ENCODE assay signal across 8 cellular contexts in genomic region chrX:55716937-55717336, GRCh38. TPM values are rescaled to one million over a fixed set of nuclear protein-coding genes. Genes with fewer than 3 reads are reported as not detected.
DNase-seq lines count a peak whose midpoint lies in the region; ATAC-seq, FAIRE-seq and TF ChIP-seq lines count a peak whose summit lies in the region.

No MANE protein-coding gene starts in this region.

- H3K4me1 ChIP-seq in left ventricle myocardium inferior = peaks cover 24% of the 10 kb centered on the region
- H3K4me1 ChIP-seq in K562 (replicated peaks in 1 of 2; ENCODE audit: control insufficient read depth in 2 of 2, insufficient read depth in 2 of 2, low read length in 2 of 2) = peaks cover 0 to 5% of the 10 kb centered on the region in 2 experiments; a peak in 1 of 5 replicates
- H3K4me1 ChIP-seq in mononuclear cell (ENCODE audit: insufficient read depth, low read length) = peaks cover 13% of the 10 kb centered on the region

- no peak for DNase-seq in left ventricle myocardium inferior
- DNase-seq in Right ventricle myocardium superior = no peak
- DNase-seq in K562 (ENCODE audit: extremely low read depth in 1 of 4, low spot score in 3 of 4) = no peak
- DNase-seq in AG08396 (ENCODE audit: low spot score) = no peak
- no peak for DNase-seq in NCI-H1694 treated with DMSO at 0.1 percent for 48 hours (lab: John Stamatoyannopoulos, UW)
- DNase-seq in cerebellar cortex (ENCODE audit: low spot score) = no peak

- H3K27me3 ChIP-seq in left ventricle myocardium inferior (ENCODE audit: low read depth) = no peaks in the 10 kb centered on the region
- H3K27me3 ChIP-seq in K562 (ENCODE audit: control insufficient read depth in 2 of 2, insufficient read depth in 2 of 2, low read length in 2 of 2) = no peaks in the 10 kb centered on the region
- no peaks in the 10 kb centered on the region for H3K27me3 ChIP-seq in mononuclear cell (ENCODE audit: insufficient read depth, low read length)

- H3K9me3 ChIP-seq in left ventricle myocardium inferior (replicated peaks) (no peaks in the 10 kb centered on the region), K562 (replicated peaks; ENCODE audit: control insufficient read depth, insufficient read depth, low read depth, low read length) (no peaks in the 10 kb centered on the region), mononuclear cell (ENCODE audit: low read depth, low read length) (no peaks in the 10 kb centered on the region)

- H3K27ac ChIP-seq in left ventricle myocardium inferior (replicated peaks) (peak overlapping the region; percentile 90), K562 (ENCODE audit: extremely low read depth, low read depth, low read length) (peak overlapping the region; percentile 39)

- no peak for TF ChIP-seq CTCF in left ventricle myocardium inferior (IDR thresholded peaks at IDR 0.05; ENCODE audit: borderline replicate concordance)
- TF ChIP-seq CTCF in K562 (IDR thresholded peaks at IDR 0.05 in 2 of 3, conservative IDR thresholded peaks at IDR 0.05 in 1 of 3; ENCODE audit: insufficient read depth in 2 of 3, low read depth in 1 of 3, low read length in 3 of 3) = no peak

- intact Hi-C loops in left ventricle myocardium inferior (cut with micrococcal nuclease) (no loop called here), Right ventricle myocardium superior (cut with DNase I) (no loop called here), K562 (cut with micrococcal nuclease) (loop anchor here (10.0 kb wide), 1 partner anchor 262 kb away; the partner anchor contains the start of gene MAGEH1)

- peak overlapping the region; percentile 39 for H3K4me2 ChIP-seq in K562 (ENCODE audit: insufficient read depth, low read length)

- POLR2A ChIA-PET in K562 (lab: Yijun Ruan, JAX) = interaction anchor here (1.1 kb wide), 1 partner anchor 265 kb away, joined by 3 read pairs; the partner anchor contains the start of gene MAGEH1

- FAIRE-seq in K562 (lab: Jason Lieb, UNC) = no peak

- H3K79me2 ChIP-seq in K562 (ENCODE audit: control insufficient read depth, insufficient read depth, low read length) = peaks cover 7% of the 10 kb centered on the region

- H3K9me1 ChIP-seq in K562 (ENCODE audit: control insufficient read depth, insufficient read depth, low read length) = no peaks in the 10 kb centered on the region

- CTCF ChIA-PET in K562 (lab: Yijun Ruan, JAX; ENCODE audit: low intra/inter-chr PET ratio) = interaction anchor here (0.7 kb wide), 1 partner anchor 17 kb away, joined by 3 read pairs; no protein-coding TSS in a partner anchor

- peak overlapping the region; percentile 79 for H3K4me3 ChIP-seq in left ventricle myocardium inferior
- peak overlapping the region; percentile 28 for H3K4me3 ChIP-seq in K562
- peak overlapping the region; percentile 44 for H3K4me3 ChIP-seq in mononuclear cell (ENCODE audit: low read length)

- WGBS in K562 (ENCODE audit: insufficient coverage, low coverage, missing lambda C conversion rate) = 10% methylated on average over 3 of the region's 3 CpGs

- TF ChIP-seq POLR2A in K562 (conservative IDR thresholded peaks at IDR 0.05) = no peak

- ATAC-seq in Right ventricle myocardium superior (ENCODE audit: poor library complexity) (no peak), K562 (no peak), GM21619 (IDR thresholded peaks at IDR 0.05; ENCODE audit: unreplicated experiment) (no peak)

- H3K9ac ChIP-seq in K562 (ENCODE audit: insufficient read depth in 1 of 2, low read depth in 2 of 2, low read length in 2 of 2) = peak overlapping the region in 1 of 2 experiments; percentile 27; a peak in 1 of 4 replicates

- no peak for TF ChIP-seq EP300 in K562 (IDR thresholded peaks at IDR 0.05; ENCODE audit: low read length)

- TSS peak; percentile 67 for BruUV-seq in K562 (replicated peaks; lab: Mats Ljungman, UMichigan)

- H3K36me3 ChIP-seq in left ventricle myocardium inferior (peaks cover 11% of the 10 kb centered on the region), K562 (ENCODE audit: control insufficient read depth, insufficient read depth, low read length) (peaks cover 13% of the 10 kb centered on the region; the same call in 1 of the 3 replicates)

- no peak for TF ChIP-seq RAD21 in K562 (CRISPR knock-in tag; conservative IDR thresholded peaks at IDR 0.05 in 1 of 2, IDR thresholded peaks at IDR 0.05 in 1 of 2)

- in situ Hi-C loops in K562 (cut with MboI) = no loop called here

- H2AFZ ChIP-seq in K562 (ENCODE audit: low read depth, low read length) = peak overlapping the region; percentile 76

- no peaks in the 10 kb centered on the region for H4K20me1 ChIP-seq in K562 (replicated peaks; ENCODE audit: control insufficient read depth, insufficient read depth, low read length)

TF ChIP-seq in K562, 482 proteins besides CTCF, POLR2A, EP300 and RAD21:
- no peak for TF ChIP-seq TFAM (CRISPR knock-in tag; conservative IDR thresholded peaks at IDR 0.05)
- TF ChIP-seq EZH2 (IDR thresholded peaks at IDR 0.05; ENCODE audit: borderline replicate concordance, low read depth, low read length) = no peak
- TF ChIP-seq ZNF57 (CRISPR knock-in tag; IDR thresholded peaks at IDR 0.05) = no peak
- TF ChIP-seq BMI1 (IDR thresholded peaks at IDR 0.05; ENCODE audit: low read length) = no peak
- no peak for TF ChIP-seq SMARCB1 (IDR thresholded peaks at IDR 0.05; ENCODE audit: insufficient read length, low read depth)
- peak; percentile 62 for TF ChIP-seq ZNF121 (CRISPR knock-in tag; conservative IDR thresholded peaks at IDR 0.05)
- no peak for TF ChIP-seq ZC3H11A (IDR thresholded peaks at IDR 0.05; ENCODE audit: low read depth, low read length)
- TF ChIP-seq NCOR1 (IDR thresholded peaks at IDR 0.05) = no peak
- TF ChIP-seq TCFL5 (CRISPR knock-in tag; conservative IDR thresholded peaks at IDR 0.05) = no peak
- no peak for TF ChIP-seq RBM14 (IDR thresholded peaks at IDR 0.05; ENCODE audit: borderline replicate concordance, insufficient read depth, low read depth, low read length)
- no peak for TF ChIP-seq TEAD4 (IDR thresholded peaks at IDR 0.05; ENCODE audit: low read length)
- no peak for TF ChIP-seq TEAD4 (CRISPR knock-in tag; IDR thresholded peaks at IDR 0.05; ENCODE audit: borderline replicate concordance)
- 0 out of 2 replicates have a peak, but pooled peaks have one; percentile 13 for TF ChIP-seq BCOR (IDR thresholded peaks at IDR 0.05)
- peak; percentile 30; the same call in 1 of the 2 replicates for TF ChIP-seq SPI1 (IDR thresholded peaks at IDR 0.05; ENCODE audit: borderline replicate concordance, low read depth, low read length)
- TF ChIP-seq SRF (CRISPR knock-in tag; IDR thresholded peaks at IDR 0.05) = no peak

RNA-seq across cellular contexts. Expression of gene RRAGB, which starts 0.6 kb away (rescaled TPM):
- total RNA-seq in left ventricle myocardium inferior = 11.1 TPM
- 9.7 TPM for total RNA-seq in Right ventricle myocardium superior
- 14.6 and 43.4 TPM in 2 replicates for total RNA-seq in K562 (2011; cell fraction: chromatin; rRNA removed; ENCODE audit: low replicate concordance)
- total RNA-seq in K562 (2011; cell fraction: nucleolus; rRNA removed) = 7.5 and 13.3 TPM in 2 replicates
- 15.8 and 18.9 TPM in 2 replicates for total RNA-seq in K562 (2011; cell fraction: nucleoplasm; rRNA removed)
- total RNA-seq in K562 (2014; rRNA removed) = 8.6 and 10.4 TPM in 2 replicates
- total RNA-seq in K562 (2014; rRNA removed; fragmentation: Illumina TruSeq; extraction: Trizol) = 9.1 and 9.7 TPM in 2 replicates
- 8.9 and 11.1 TPM in 2 replicates for total RNA-seq in K562 (2015; rRNA removed; fragmentation: Illumina TruSeq; extraction: Trizol)
- total RNA-seq in K562 (2021) = 5.6 and 6.7 TPM in 2 replicates
- polyA plus RNA-seq in K562 (2011; rRNA removed) = 15.6 and 19.7 TPM in 2 replicates
- 2.4 and 6.2 TPM in 2 replicates for polyA plus RNA-seq in K562 (2011; cell fraction: cytosol; rRNA removed)
- polyA plus RNA-seq in K562 (2011; cell fraction: nucleus; rRNA removed) = 55.7 and 75.0 TPM in 2 replicates
- polyA plus RNA-seq in K562 (2012) = 7.6 and 14.3 TPM in 2 replicates
- 6.3 and 7.5 TPM in 2 replicates for polyA plus RNA-seq in K562 (2014; fragmentation: Illumina TruSeq; extraction: Trizol)
- 1 to 10 TPM; 7.9 to 8.5 TPM for polyA plus RNA-seq in K562 (2014; fragmentation: Nextera tagmentation; extraction: Ambion mirVana)
- 9.3 and 13.5 TPM in 2 replicates for polyA plus RNA-seq in K562 (2014; rRNA removed)
- polyA minus RNA-seq in K562 (2011; rRNA and poly(A)+ RNA removed) = 11.3 and 17.4 TPM in 2 replicates
- 3.2 and 3.5 TPM in 2 replicates for polyA minus RNA-seq in K562 (2011; cell fraction: cytosol; rRNA and poly(A)+ RNA removed)
- polyA minus RNA-seq in K562 (2011; cell fraction: nucleus; rRNA and poly(A)+ RNA removed) = 11.3 and 18.2 TPM in 2 replicates
- total RNA-seq in mononuclear cell = 4.6 TPM

Comparison
In these comparisons a context has a peak if more than half of its experiments do, and no peak if none do; other contexts are left out.
1. H3K4me3 ChIP-seq: peak in every context shown above with its lines; median percentile 79 in left ventricle myocardium inferior; 44 in mononuclear cell; 28 in K562.